24 cellular contexts compared by ENCODE assay signal in the genomic region with DNA sequence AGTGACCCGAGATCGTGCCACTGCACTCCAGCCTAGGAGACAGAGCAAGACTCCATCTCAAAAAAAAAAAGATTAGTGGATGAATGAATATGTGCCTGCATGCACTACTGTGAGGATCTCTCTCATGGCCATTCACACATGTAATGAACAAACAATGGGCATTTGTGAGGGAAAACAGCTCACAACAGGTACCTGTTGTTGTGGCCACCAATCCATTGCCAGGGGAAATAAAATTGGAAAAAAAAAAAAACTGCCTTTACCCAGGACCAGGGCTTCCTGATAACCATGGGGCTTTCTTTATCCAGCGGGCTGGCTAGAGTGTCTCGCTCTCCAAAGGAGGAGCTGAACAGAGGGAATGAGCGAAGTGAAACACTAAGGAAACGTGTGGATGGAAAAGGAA.
"Had no signal": no experiment of that assay in that cellular context is flagged by ENCODE, and none has a peak within 500 bp of the region (broad histone marks: within the 10 kb centered on the region; RNA-seq: fewer than 3 reads in every experiment).

No MANE protein-coding gene starts in this region.

- H3K27ac Mint-ChIP-seq: activated CD4-positive, alpha-beta memory T cell treated with anti-CD3 and anti-CD28 coated beads for 36 hours; activated CD4-positive, alpha-beta T cell treated with anti-CD3 and anti-CD28 coated beads, Interleukin-2, amount 10 ng/mL, durations not matched to agents 7 days and 5 days; activated naive CD4-positive, alpha-beta T cell treated with anti-CD3 and anti-CD28 coated beads for 36 hours; activated naive CD8-positive, alpha-beta T cell; T-cell had no signal

- DNase-seq: activated CD4-positive, alpha-beta memory T cell treated with anti-CD3 and anti-CD28 coated beads for 36 hours; activated CD4-positive, alpha-beta T cell treated with anti-CD3 and anti-CD28 coated beads, Interleukin-2, amount 10 ng/mL, durations not matched to agents 7 days and 5 days; activated CD4-positive, CD25-positive, alpha-beta regulatory T cell; activated CD8-positive, alpha-beta memory T cell treated with anti-CD3 and anti-CD28 coated beads for 24 hours; activated gamma-delta T cell; activated naive CD4-positive, alpha-beta T cell treated with anti-CD3 and anti-CD28 coated beads for 36 hours; activated T-cell treated with anti-CD3 and anti-CD28 coated beads, Interleukin-2, amount 50 U/mL, for 4 hours; anterior cingulate cortex; Kasumi-1; KBM-7; NCI-H1105 treated with DMSO at 0.1 percent for 48 hours; NCI-H146; NCI-H187 treated with DMSO at 0.1 percent for 48 hours; NCI-H2081 treated with DMSO at 0.1 percent for 48 hours; NCI-H226; NCI-H526; NCI-H774; SIG-M5; T-cell; T-helper 2 cell; T1000 had no signal

- ATAC-seq: activated T-cell treated with anti-CD3 and anti-CD28 coated beads, Interleukin-2, amount 50 U/mL, for 4 hours; T-cell had no signal

- FAIRE-seq: bronchial epithelial cell, TTC549 had no signal

- H3K36me3 Mint-ChIP-seq: activated CD4-positive, alpha-beta memory T cell treated with anti-CD3 and anti-CD28 coated beads for 36 hours; activated naive CD8-positive, alpha-beta T cell; T-cell had no signal

- H3K9me3 Mint-ChIP-seq: activated CD4-positive, alpha-beta memory T cell treated with anti-CD3 and anti-CD28 coated beads for 36 hours; activated CD4-positive, alpha-beta T cell treated with anti-CD3 and anti-CD28 coated beads, Interleukin-2, amount 10 ng/mL, durations not matched to agents 7 days and 5 days; activated naive CD4-positive, alpha-beta T cell treated with anti-CD3 and anti-CD28 coated beads for 36 hours; activated T-cell treated with anti-CD3 and anti-CD28 coated beads, Interleukin-2, amount 50 U/mL, for 4 hours; T-cell had no signal

- H3K4me3 Mint-ChIP-seq: activated CD4-positive, alpha-beta memory T cell treated with anti-CD3 and anti-CD28 coated beads for 36 hours; activated CD4-positive, alpha-beta T cell treated with anti-CD3 and anti-CD28 coated beads, Interleukin-2, amount 10 ng/mL, durations not matched to agents 7 days and 5 days; activated naive CD4-positive, alpha-beta T cell treated with anti-CD3 and anti-CD28 coated beads for 36 hours; activated naive CD8-positive, alpha-beta T cell; activated T-cell treated with anti-CD3 and anti-CD28 coated beads, Interleukin-2, amount 50 U/mL, for 4 hours; T-cell had no signal

- H3K4me1 Mint-ChIP-seq: activated CD4-positive, alpha-beta T cell treated with anti-CD3 and anti-CD28 coated beads, Interleukin-2, amount 10 ng/mL, durations not matched to agents 7 days and 5 days; T-cell had no signal
